In the genomic region with DNA sequence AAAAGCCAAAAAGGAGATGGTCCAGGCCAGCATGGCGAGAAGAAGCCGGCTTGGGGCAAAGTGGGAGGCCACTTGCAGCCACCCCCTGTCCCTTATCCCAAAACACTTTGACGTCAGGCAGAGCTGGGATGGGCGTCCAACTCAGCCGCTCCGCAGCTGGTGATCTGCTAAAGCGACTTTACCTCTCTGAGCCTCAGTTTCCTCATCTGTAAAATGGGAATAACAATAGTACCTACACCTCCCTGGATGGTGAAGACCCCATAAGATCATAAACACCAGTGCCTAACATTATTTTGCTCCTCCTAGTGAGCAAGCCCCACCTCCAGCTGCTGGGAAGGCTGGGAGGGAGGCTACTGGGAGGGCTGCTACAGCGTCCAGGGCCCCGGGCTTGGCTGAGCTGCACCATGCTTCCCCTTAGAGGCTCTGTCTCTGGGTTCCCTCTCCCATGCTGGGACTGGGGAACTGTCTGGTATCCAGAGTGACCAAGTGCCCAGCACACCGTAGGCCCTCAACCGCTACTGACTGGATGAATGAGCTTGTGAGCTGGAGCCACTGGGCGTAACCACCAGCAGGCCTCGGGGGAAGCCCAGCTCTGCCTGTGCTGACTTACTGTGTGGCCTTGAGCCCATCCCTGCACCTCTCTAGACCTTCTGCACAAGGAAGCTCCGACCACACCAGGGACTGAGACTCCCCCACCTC, we compare ENCODE assay signal across 15 cellular contexts. TPM values are rescaled to one million over a fixed set of nuclear protein-coding genes. Genes with fewer than 3 reads are reported as not detected.
DNase-seq lines count a peak whose midpoint lies in the region; ATAC-seq, FAIRE-seq and TF ChIP-seq lines count a peak whose summit lies in the region.
"Had no signal": no experiment of that assay in that cellular context is flagged by ENCODE, and none has a peak within 500 bp of the region (broad histone marks: within the 10 kb centered on the region; RNA-seq: fewer than 3 reads in every experiment).

No MANE protein-coding gene starts in this region.

- H3K9ac ChIP-seq in SK-N-SH (no peak overlapping the region), kidney (ENCODE audit: low read length in 2 of 2) (no peak overlapping the region)
- H3K9ac ChIP-seq: parathyroid adenoma had no signal

- peak; percentile 8; the same call in 1 of the 3 replicates for ATAC-seq in SK-N-SH treated with all-trans-retinoic acid at 6 μM for 48 hours

- no peak overlapping the region for H3K27ac ChIP-seq in SK-N-SH (ENCODE audit: low read depth in 2 of 2, low read length in 1 of 2)
- H3K27ac ChIP-seq in adrenal gland = peak overlapping the region in 2 of 5 donors; percentile 63 to 75
- H3K27ac ChIP-seq in kidney (ENCODE audit: low read depth in 2 of 2, low read length in 2 of 2) = peak overlapping the region in 1 of 2 donors; percentile 2
- H3K27ac ChIP-seq in suprapubic skin = peak overlapping the region; percentile 34
- H3K27ac ChIP-seq: parathyroid adenoma had no signal

- no peak overlapping the region for H2AFZ ChIP-seq in SK-N-SH (ENCODE audit: low read depth)
- H2AFZ ChIP-seq: parathyroid adenoma had no signal

- no peak for TF ChIP-seq CTCF in SK-N-SH (IDR thresholded peaks at IDR 0.05)
- TF ChIP-seq CTCF in adrenal gland (IDR thresholded peaks at IDR 0.05) = no peak
- no peak for TF ChIP-seq CTCF in kidney (IDR thresholded peaks at IDR 0.05; ENCODE audit: borderline replicate concordance, extremely low read depth, insufficient read depth)
- no peak for TF ChIP-seq CTCF in suprapubic skin (IDR thresholded peaks at IDR 0.05)

- H3K4me3 ChIP-seq in SK-N-SH (ENCODE audit: low read depth in 2 of 2, low read length in 1 of 2) = no peak overlapping the region
- no peak overlapping the region for H3K4me3 ChIP-seq in adrenal gland
- no peak overlapping the region for H3K4me3 ChIP-seq in kidney (ENCODE audit: low read length in 2 of 2)
- no peak overlapping the region for H3K4me3 ChIP-seq in suprapubic skin

- TF ChIP-seq POLR2A in adrenal gland (IDR thresholded peaks at IDR 0.05) (no peak), suprapubic skin (IDR thresholded peaks at IDR 0.05) (no peak)

- intact Hi-C loops in adrenal gland (cut with DNase I) (no loop called here), kidney (cut with DNase I) (no loop called here)

- no peaks in the 10 kb centered on the region for H4K20me1 ChIP-seq in SK-N-SH (ENCODE audit: insufficient read depth)

- peaks cover 74% of the 10 kb centered on the region for H3K79me2 ChIP-seq in SK-N-SH (ENCODE audit: insufficient read depth)

- H3K36me3 ChIP-seq in SK-N-SH (replicated peaks in 1 of 2; ENCODE audit: control insufficient read depth in 1 of 2, insufficient read depth in 2 of 2, low read length in 1 of 2) = no peaks in the 10 kb centered on the region
- no peaks in the 10 kb centered on the region for H3K36me3 ChIP-seq in adrenal gland (replicated peaks in 1 of 2)
- no peaks in the 10 kb centered on the region for H3K36me3 ChIP-seq in kidney (ENCODE audit: control insufficient read depth in 1 of 2, insufficient read depth in 2 of 2, low read length in 2 of 2)
- H3K36me3 ChIP-seq in suprapubic skin = peaks cover 8% of the 10 kb centered on the region

- TF ChIP-seq RAD21 in SK-N-SH (IDR thresholded peaks at IDR 0.05; ENCODE audit: low read length) = no peak

- no peak for FAIRE-seq in kidney (lab: Jason Lieb, UNC)

- H3K9me3 ChIP-seq in SK-N-SH = no peaks in the 10 kb centered on the region
- no peaks in the 10 kb centered on the region for H3K9me3 ChIP-seq in adrenal gland (replicated peaks in 1 of 3)
- H3K9me3 ChIP-seq in kidney (ENCODE audit: control insufficient read depth in 1 of 2, low read length in 2 of 2) = no peaks in the 10 kb centered on the region
- no peaks in the 10 kb centered on the region for H3K9me3 ChIP-seq in suprapubic skin

- TF ChIP-seq EP300 in SK-N-SH (IDR thresholded peaks at IDR 0.05; ENCODE audit: borderline replicate concordance in 1 of 2, low read depth in 1 of 2, low read length in 1 of 2) (no peak), suprapubic skin (IDR thresholded peaks at IDR 0.05) (no peak)

- CTCF ChIA-PET in SK-N-SH (lab: Yijun Ruan, JAX) = interaction anchor here (0.9 to 3.5 kb wide), 5 partner anchors 8 to 357 kb away, joined by 3 to 12 read pairs (median 4); no protein-coding TSS in a partner anchor

- H3K9me2 ChIP-seq in SK-N-SH = no peaks in the 10 kb centered on the region

- DNase-seq in SK-N-SH (no peak), adrenal gland (peak in 6 of 7 donors; percentile 64 to 79 (median 74)), kidney (peak; percentile 71), suprapubic skin (ENCODE audit: low spot score in 2 of 2) (no peak), SIG-M5 (lab: John Stamatoyannopoulos, UW) (no peak), mesenteric fat pad (ENCODE audit: low spot score) (no peak), NCI-H446 treated with DMSO at 0.1 percent for 48 hours (lab: John Stamatoyannopoulos, UW) (no peak)
- DNase-seq: 8988T; activated gamma-delta T cell treated with Interleukin-2 at 50 U/mL for 16 hours; cortex of kidney; DMS53; NCI-H748 treated with DMSO at 0.1 percent for 48 hours; stimulated activated CD4-positive, alpha-beta T cell treated with anti-CD3 and anti-CD28 coated beads, Interleukin-4, amount 100 ng/mL, for 4 hours had no signal

- 97% methylated on average over 7 of the region's 14 CpGs for WGBS in SK-N-SH (ENCODE audit: low lambda C conversion rate)
- WGBS in adrenal gland, 4 donors = 72 to 100% (median 77%) methylated on average over 5 to 14 of the region's 14 CpGs
- 84% methylated on average over 5 of the region's 14 CpGs for WGBS in suprapubic skin

- H3K4me2 ChIP-seq in SK-N-SH = no peak overlapping the region

- H3F3A ChIP-seq in SK-N-SH (replicated peaks; ENCODE audit: insufficient read depth) = peaks cover 3% of the 10 kb centered on the region

- H3K4me1 ChIP-seq in SK-N-SH (ENCODE audit: control insufficient read depth in 1 of 2, insufficient read depth in 2 of 2, low read depth in 1 of 2, low read length in 1 of 2) = peaks cover 20 to 39% of the 10 kb centered on the region in 2 experiments; a peak in 2 of 4 replicates
- H3K4me1 ChIP-seq in adrenal gland (replicated peaks in 1 of 2) = peaks cover 15 to 57% of the 10 kb centered on the region in 2 donors
- peaks cover 29 to 36% of the 10 kb centered on the region in 2 donors for H3K4me1 ChIP-seq in kidney (ENCODE audit: control insufficient read depth in 1 of 2, insufficient read depth in 1 of 2, low read depth in 1 of 2, low read length in 2 of 2)
- peaks cover 72% of the 10 kb centered on the region for H3K4me1 ChIP-seq in suprapubic skin

- H3K27me3 ChIP-seq in SK-N-SH (ENCODE audit: insufficient read depth) (no peaks in the 10 kb centered on the region), adrenal gland (no peaks in the 10 kb centered on the region), suprapubic skin (no peaks in the 10 kb centered on the region)

- POLR2A ChIA-PET in SK-N-SH (lab: Yijun Ruan, JAX) = no interaction called here

TF ChIP-seq in SK-N-SH treated with all-trans-retinoic acid at 6 μM for 48 hours, 23 proteins besides CTCF, POLR2A, EP300 and RAD21:
- TF ChIP-seq CSDC2 (CRISPR knock-in tag; IDR thresholded peaks at IDR 0.05) (no peak), PPARA (CRISPR knock-in tag; IDR thresholded peaks at IDR 0.05; ENCODE audit: borderline replicate concordance) (no peak), SNAI2 (CRISPR knock-in tag; IDR thresholded peaks at IDR 0.05) (no peak), OSR1 (CRISPR knock-in tag; IDR thresholded peaks at IDR 0.05) (no peak), ZFP30 (CRISPR knock-in tag; IDR thresholded peaks at IDR 0.05) (no peak)

TF ChIP-seq in SK-N-SH, 30 proteins besides CTCF, POLR2A, EP300 and RAD21:
- TF ChIP-seq PBX3 (IDR thresholded peaks at IDR 0.05) (no peak), GATA2 (CRISPR knock-in tag; IDR thresholded peaks at IDR 0.05) (no peak), ZBTB33 (IDR thresholded peaks at IDR 0.05; ENCODE audit: borderline replicate concordance, low read depth) (no peak), FOXM1 (IDR thresholded peaks at IDR 0.05; ENCODE audit: low read depth) (no peak)

RNA-seq across cellular contexts. Expression of gene IFFO2, which starts 18.3 kb away (rescaled TPM):
- polyA plus RNA-seq in SK-N-SH (2012; rRNA removed) (10.5 TPM in 2 replicates), adrenal gland (10 to 100 TPM in 1 of 3 donors, 1 to 10 TPM in 2; 5.9 to 10.8 (median 9.7) TPM), kidney (ENCODE audit: insufficient read depth, low read depth, low replicate concordance) (7.5 TPM)
- polyA plus RNA-seq in SK-N-SH (2012; cell fraction: cytosol; rRNA removed) = 8.2 and 9.1 TPM in 2 replicates
- 18.5 and 29.7 TPM in 2 replicates for polyA plus RNA-seq in SK-N-SH (2012; cell fraction: nucleus; rRNA removed)
- total RNA-seq in adrenal gland (10 to 100 TPM; 13.5 to 23.4 (median 17.9) TPM), kidney (23.1 TPM), suprapubic skin (100 to 1,000 TPM; 327 to 569 (median 449) TPM), mesenteric fat pad (10.1 TPM)

RNA-seq across cellular contexts. Expression of gene ALDH4A1, which starts 35.8 kb away (rescaled TPM):
- polyA plus RNA-seq in SK-N-SH (2012; rRNA removed) (18.5 and 26.2 TPM in 2 replicates), adrenal gland (10 to 100 TPM; 11.3 to 15.1 (median 12.5) TPM), kidney (ENCODE audit: insufficient read depth, low read depth, low replicate concordance) (352 TPM)
- 11.9 and 17.9 TPM in 2 replicates for polyA plus RNA-seq in SK-N-SH (2012; cell fraction: cytosol; rRNA removed)
- 38.5 and 69.7 TPM in 2 replicates for polyA plus RNA-seq in SK-N-SH (2012; cell fraction: nucleus; rRNA removed)
- total RNA-seq in adrenal gland (10 to 100 TPM; 18.1 to 46.9 (median 26.5) TPM), kidney (49.3 TPM), suprapubic skin (10 to 100 TPM; 25.0 to 33.0 (median 29.6) TPM), mesenteric fat pad (54.8 TPM)

Comparison
In these comparisons a context has a peak if more than half of its experiments do, and no peak if none do; other contexts are left out.
1. DNase-seq: peak in adrenal gland (6 of 7) and kidney (single experiment); none in SK-N-SH (single experiment), suprapubic skin (0 of 2), SIG-M5 (single experiment), mesenteric fat pad (single experiment) and NCI-H446 treated with DMSO at 0.1 percent for 48 hours (single experiment).
2. RNA of gene IFFO2, which starts 18.3 kb away (total RNA-seq): 327 to 569 TPM in suprapubic skin; 23.1 TPM in kidney (single experiment), 13.5 to 23.4 TPM in adrenal gland and 10.1 TPM in mesenteric fat pad (single experiment); every median in the first group is over 10 times any median in the second.